In the genomic region with DNA sequence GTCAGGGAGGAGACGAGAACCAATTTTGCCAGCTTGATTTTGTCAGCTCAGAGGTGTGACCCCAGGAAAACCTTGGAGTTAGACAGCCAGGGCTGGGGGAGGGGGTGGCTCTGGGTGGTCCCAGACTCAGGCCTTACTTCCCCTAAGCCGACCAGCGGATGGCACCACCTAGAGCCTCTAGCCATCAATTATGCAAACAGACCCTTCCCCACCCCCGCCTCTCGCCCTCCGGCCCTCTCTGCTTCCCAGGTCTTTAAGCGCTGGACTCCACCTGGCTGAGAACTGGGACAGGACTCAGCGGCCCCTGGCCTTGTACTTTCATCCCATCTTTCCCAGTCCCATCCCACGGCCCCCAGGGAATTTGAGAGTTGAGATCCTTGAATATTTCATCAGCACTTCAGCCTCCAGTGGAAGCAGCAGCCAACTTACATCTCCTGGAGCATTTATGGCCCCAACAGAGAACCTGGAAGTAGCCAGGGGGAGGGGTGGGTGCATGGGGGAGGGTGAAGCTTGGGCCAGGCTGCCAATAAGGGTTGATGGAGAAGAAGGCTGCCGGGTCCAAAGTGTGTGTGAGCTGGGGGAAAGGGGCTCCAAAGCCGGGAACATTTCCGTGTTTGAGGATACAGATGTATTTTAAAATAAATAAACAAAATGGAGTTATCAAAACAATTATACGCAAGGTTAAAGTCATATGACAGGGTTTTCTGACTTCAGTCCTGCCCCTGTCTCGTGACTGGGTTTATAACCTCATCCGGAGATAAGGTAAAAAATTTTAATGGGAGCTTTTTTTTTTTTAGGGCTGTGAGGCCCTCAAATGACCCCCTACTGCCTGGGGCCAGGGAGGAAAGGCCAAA, we compare ENCODE assay signal across 12 cellular contexts. TPM values are rescaled to one million over a fixed set of nuclear protein-coding genes. Genes with fewer than 3 reads are reported as not detected.
DNase-seq lines count a peak whose midpoint lies in the region; ATAC-seq and TF ChIP-seq lines count a peak whose summit lies in the region.
"Had no signal": no experiment of that assay in that cellular context is flagged by ENCODE, and none has a peak within 500 bp of the region (broad histone marks: within the 10 kb centered on the region; RNA-seq: fewer than 3 reads in every experiment).

No MANE protein-coding gene starts in this region.

- ATAC-seq in Right ventricle myocardium inferior (peak; percentile 21), aorta (ENCODE audit: low FRiP score) (peak; percentile 39), GM21825 (IDR thresholded peaks at IDR 0.05; ENCODE audit: unreplicated experiment) (no peak)

- H3K4me3 ChIP-seq in fibroblast of pulmonary artery (replicated peaks; ENCODE audit: low read depth, low read length) (no peak overlapping the region), mucosa of rectum (ENCODE audit: low read length in 2 of 2) (peak overlapping the region; percentile 53 to 65), aorta (ENCODE audit: low read length in 2 of 2) (no peak overlapping the region)

- peak; percentile 64 for DNase-seq in Right ventricle myocardium inferior (ENCODE audit: missing footprints)
- no peak for DNase-seq in cardiac septum (ENCODE audit: low spot score)
- peak; percentile 48 for DNase-seq in fibroblast of pulmonary artery (ENCODE audit: low read depth)
- DNase-seq in aorta = no peak
- DNase-seq in activated CD4-positive, CD25-positive, alpha-beta regulatory T cell (lab: John Stamatoyannopoulos, UW) = no peak
- DNase-seq in NCI-H187 treated with DMSO at 0.1 percent for 48 hours (lab: John Stamatoyannopoulos, UW) = no peak
- DNase-seq: activated CD8-positive, alpha-beta memory T cell treated with anti-CD3 and anti-CD28 coated beads for 24 hours; head of caudate nucleus; NCI-H345 had no signal

- WGBS in aorta, 2 donors = 87 to 88% methylated on average over 15 of the region's 15 CpGs

- intact Hi-C loops in Right ventricle myocardium inferior (cut with DNase I) (loop anchor here (2.0 kb wide), 1 partner anchor 17 kb away; no protein-coding TSS in a partner anchor), cardiac septum (cut with DNase I) (no loop called here), aorta (cut with DNase I) (no loop called here)

- H3K27ac ChIP-seq in mucosa of rectum (ENCODE audit: low read depth in 2 of 2, low read length in 2 of 2) (peak overlapping the region; percentile 89 to 97), aorta (ENCODE audit: low read depth in 1 of 2, low read length in 2 of 2) (no peak overlapping the region)

- no peaks in the 10 kb centered on the region for H3K27me3 ChIP-seq in mucosa of rectum (ENCODE audit: control insufficient read depth in 2 of 2, insufficient read depth in 2 of 2, low read length in 2 of 2)
- H3K27me3 ChIP-seq in aorta (ENCODE audit: control insufficient read depth in 1 of 2, insufficient read depth in 2 of 2, low read length in 1 of 2) = no peaks in the 10 kb centered on the region

- H3K36me3 ChIP-seq in mucosa of rectum (ENCODE audit: control insufficient read depth in 2 of 2, insufficient read depth in 2 of 2, low read length in 2 of 2) (no peaks in the 10 kb centered on the region), aorta (ENCODE audit: control insufficient read depth in 1 of 2, insufficient read depth in 2 of 2, low read length in 1 of 2) (no peaks in the 10 kb centered on the region)

- H3K4me1 ChIP-seq in mucosa of rectum (ENCODE audit: control insufficient read depth in 2 of 2, insufficient read depth in 2 of 2, low read length in 2 of 2) (peaks cover 22 to 31% of the 10 kb centered on the region in 2 donors), aorta (ENCODE audit: control insufficient read depth in 1 of 2, insufficient read depth in 2 of 2, low read length in 2 of 2) (no peaks in the 10 kb centered on the region)

- H3K9me3 ChIP-seq in mucosa of rectum (ENCODE audit: control insufficient read depth in 2 of 2, low read length in 2 of 2) (no peaks in the 10 kb centered on the region), aorta (ENCODE audit: control insufficient read depth, low read length) (no peaks in the 10 kb centered on the region)

- H3K9ac ChIP-seq in mucosa of rectum (ENCODE audit: low read depth in 1 of 2, low read length in 2 of 2) = peak overlapping the region; percentile 61 to 83

- TF ChIP-seq CTCF in fibroblast of pulmonary artery (IDR thresholded peaks at IDR 0.05; ENCODE audit: low read length, missing control alignments) = no peak

RNA-seq across cellular contexts. Expression of a gene that starts 7.5 kb away (rescaled TPM):
- 192 TPM for total RNA-seq in Right ventricle myocardium inferior
- 150 TPM for total RNA-seq in cardiac septum
- total RNA-seq in aorta = 10 to 100 TPM; 35.7 to 41.0 TPM
- polyA plus RNA-seq in aorta = 10 to 100 TPM; 48.3 to 64.3 TPM

RNA-seq across cellular contexts. Expression of a gene that starts 17.8 kb away (rescaled TPM):
- total RNA-seq in Right ventricle myocardium inferior (7.8 TPM), cardiac septum (5.1 TPM), aorta (10 to 100 TPM; 14.4 to 19.6 TPM)
- 10 to 100 TPM; 10.5 to 15.1 TPM for polyA plus RNA-seq in aorta

RNA-seq across cellular contexts. Expression of a gene that starts 18.8 kb away (rescaled TPM):
- total RNA-seq in Right ventricle myocardium inferior = 11.7 TPM
- total RNA-seq in cardiac septum = 17.7 TPM
- total RNA-seq in aorta = 100 to 1,000 TPM; 140 to 172 TPM
- 100 to 1,000 TPM in 1 of 2 donors, 10 to 100 TPM in 1; 70.5 to 260 TPM for polyA plus RNA-seq in aorta

RNA-seq across cellular contexts. Expression of a gene that starts 42.1 kb away (rescaled TPM):
- total RNA-seq in Right ventricle myocardium inferior (18.1 TPM), cardiac septum (22.8 TPM), aorta (10 to 100 TPM; 43.5 to 64.3 TPM)
- 100 to 1,000 TPM; 100 to 155 TPM for polyA plus RNA-seq in aorta

RNA-seq across cellular contexts. Expression of a gene that starts 43.6 kb away (rescaled TPM):
- not detected for total RNA-seq in Right ventricle myocardium inferior
- not detected for total RNA-seq in cardiac septum
- under 1 TPM; 0.36 TPM for total RNA-seq in aorta
- polyA plus RNA-seq in aorta = under 1 TPM in 1 of 2 donors, not detected in 1; 0.97 TPM
- total RNA-seq: A172 had no signal

Comparison
In these comparisons a context has a peak if more than half of its experiments do, and no peak if none do; other contexts are left out.
1. DNase-seq: peak in Right ventricle myocardium inferior (single experiment) and fibroblast of pulmonary artery (single experiment); none in cardiac septum (single experiment), aorta (0 of 2), activated CD4-positive, CD25-positive, alpha-beta regulatory T cell (0 of 4) and NCI-H187 treated with DMSO at 0.1 percent for 48 hours (single experiment).
2. H3K4me3 ChIP-seq: peak in mucosa of rectum (2 of 2); none in fibroblast of pulmonary artery (single experiment) and aorta (0 of 2).
3. H3K27ac ChIP-seq: peak in mucosa of rectum (2 of 2); none in aorta (0 of 2).